Comparison of ENCODE assay signal across 1 cellular context in the genomic region with DNA sequence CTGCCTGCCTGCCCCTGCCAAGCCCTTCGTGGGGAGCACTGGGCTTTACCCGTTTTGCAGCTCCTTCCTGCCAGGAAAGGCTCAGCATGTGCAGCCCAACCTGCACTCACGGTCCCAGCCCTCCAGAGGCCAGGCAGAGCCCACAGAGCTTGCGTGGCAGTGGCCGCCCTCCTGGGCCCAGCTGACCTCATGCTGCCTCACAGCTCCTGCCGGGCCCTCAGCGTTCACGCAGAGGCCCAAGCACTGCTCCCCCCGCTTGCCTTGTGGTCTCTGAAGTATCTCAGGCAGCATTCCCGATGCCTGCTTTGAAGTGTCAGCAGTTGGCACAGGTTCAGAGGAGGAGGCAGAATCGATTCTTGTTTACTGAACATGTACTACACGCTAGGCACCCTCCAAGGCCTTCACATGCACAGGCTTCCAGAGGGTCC.
TF ChIP-seq lines count a peak whose summit lies in the region.

No MANE protein-coding gene starts in this region.

TF ChIP-seq in GM23338, 12 proteins besides CTCF, POLR2A, EP300 and RAD21 (continued from another document):
- TF ChIP-seq EZH2phosphoT487 (IDR thresholded peaks at IDR 0.05; ENCODE audit: unreplicated experiment) (no peak), NANOG (IDR thresholded peaks at IDR 0.05; ENCODE audit: borderline replicate concordance) (no peak), STAT1 (IDR thresholded peaks at IDR 0.05; ENCODE audit: unreplicated experiment) (no peak)
- TF ChIP-seq, protein P1, sequence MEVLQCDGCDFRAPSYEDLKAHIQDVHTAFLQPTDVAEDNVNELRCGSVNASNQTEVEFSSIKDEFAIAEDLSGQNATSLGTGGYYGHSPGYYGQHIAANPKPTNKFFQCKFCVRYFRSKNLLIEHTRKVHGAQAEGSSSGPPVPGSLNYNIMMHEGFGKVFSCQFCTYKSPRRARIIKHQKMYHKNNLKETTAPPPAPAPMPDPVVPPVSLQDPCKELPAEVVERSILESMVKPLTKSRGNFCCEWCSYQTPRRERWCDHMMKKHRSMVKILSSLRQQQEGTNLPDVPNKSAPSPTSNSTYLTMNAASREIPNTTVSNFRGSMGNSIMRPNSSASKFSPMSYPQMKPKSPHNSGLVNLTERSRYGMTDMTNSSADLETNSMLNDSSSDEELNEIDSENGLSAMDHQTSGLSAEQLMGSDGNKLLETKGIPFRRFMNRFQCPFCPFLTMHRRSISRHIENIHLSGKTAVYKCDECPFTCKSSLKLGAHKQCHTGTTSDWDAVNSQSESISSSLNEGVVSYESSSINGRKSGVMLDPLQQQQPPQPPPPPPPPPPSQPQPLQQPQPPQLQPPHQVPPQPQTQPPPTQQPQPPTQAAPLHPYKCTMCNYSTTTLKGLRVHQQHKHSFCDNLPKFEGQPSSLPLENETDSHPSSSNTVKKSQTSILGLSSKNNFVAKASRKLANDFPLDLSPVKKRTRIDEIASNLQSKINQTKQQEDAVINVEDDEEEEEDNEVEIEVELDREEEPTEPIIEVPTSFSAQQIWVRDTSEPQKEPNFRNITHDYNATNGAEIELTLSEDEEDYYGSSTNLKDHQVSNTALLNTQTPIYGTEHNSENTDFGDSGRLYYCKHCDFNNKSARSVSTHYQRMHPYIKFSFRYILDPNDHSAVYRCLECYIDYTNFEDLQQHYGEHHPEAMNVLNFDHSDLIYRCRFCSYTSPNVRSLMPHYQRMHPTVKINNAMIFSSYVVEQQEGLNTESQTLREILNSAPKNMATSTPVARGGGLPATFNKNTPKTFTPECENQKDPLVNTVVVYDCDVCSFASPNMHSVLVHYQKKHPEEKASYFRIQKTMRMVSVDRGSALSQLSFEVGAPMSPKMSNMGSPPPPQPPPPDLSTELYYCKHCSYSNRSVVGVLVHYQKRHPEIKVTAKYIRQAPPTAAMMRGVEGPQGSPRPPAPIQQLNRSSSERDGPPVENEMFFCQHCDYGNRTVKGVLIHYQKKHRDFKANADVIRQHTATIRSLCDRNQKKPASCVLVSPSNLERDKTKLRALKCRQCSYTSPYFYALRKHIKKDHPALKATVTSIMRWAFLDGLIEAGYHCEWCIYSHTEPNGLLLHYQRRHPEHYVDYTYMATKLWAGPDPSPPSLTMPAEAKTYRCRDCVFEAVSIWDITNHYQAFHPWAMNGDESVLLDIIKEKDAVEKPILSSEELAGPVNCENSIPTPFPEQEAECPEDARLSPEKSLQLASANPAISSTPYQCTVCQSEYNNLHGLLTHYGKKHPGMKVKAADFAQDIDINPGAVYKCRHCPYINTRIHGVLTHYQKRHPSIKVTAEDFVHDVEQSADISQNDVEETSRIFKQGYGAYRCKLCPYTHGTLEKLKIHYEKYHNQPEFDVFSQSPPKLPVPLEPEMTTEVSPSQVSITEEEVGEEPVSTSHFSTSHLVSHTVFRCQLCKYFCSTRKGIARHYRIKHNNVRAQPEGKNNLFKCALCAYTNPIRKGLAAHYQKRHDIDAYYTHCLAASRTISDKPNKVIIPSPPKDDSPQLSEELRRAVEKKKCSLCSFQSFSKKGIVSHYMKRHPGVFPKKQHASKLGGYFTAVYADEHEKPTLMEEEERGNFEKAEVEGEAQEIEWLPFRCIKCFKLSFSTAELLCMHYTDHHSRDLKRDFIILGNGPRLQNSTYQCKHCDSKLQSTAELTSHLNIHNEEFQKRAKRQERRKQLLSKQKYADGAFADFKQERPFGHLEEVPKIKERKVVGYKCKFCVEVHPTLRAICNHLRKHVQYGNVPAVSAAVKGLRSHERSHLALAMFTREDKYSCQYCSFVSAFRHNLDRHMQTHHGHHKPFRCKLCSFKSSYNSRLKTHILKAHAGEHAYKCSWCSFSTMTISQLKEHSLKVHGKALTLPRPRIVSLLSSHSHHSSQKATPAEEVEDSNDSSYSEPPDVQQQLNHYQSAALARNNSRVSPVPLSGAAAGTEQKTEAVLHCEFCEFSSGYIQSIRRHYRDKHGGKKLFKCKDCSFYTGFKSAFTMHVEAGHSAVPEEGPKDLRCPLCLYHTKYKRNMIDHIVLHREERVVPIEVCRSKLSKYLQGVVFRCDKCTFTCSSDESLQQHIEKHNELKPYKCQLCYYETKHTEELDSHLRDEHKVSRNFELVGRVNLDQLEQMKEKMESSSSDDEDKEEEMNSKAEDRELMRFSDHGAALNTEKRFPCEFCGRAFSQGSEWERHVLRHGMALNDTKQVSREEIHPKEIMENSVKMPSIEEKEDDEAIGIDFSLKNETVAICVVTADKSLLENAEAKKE (CRISPR knock-in tag; IDR thresholded peaks at IDR 0.05), result no peak
- TF ChIP-seq, protein P2, sequence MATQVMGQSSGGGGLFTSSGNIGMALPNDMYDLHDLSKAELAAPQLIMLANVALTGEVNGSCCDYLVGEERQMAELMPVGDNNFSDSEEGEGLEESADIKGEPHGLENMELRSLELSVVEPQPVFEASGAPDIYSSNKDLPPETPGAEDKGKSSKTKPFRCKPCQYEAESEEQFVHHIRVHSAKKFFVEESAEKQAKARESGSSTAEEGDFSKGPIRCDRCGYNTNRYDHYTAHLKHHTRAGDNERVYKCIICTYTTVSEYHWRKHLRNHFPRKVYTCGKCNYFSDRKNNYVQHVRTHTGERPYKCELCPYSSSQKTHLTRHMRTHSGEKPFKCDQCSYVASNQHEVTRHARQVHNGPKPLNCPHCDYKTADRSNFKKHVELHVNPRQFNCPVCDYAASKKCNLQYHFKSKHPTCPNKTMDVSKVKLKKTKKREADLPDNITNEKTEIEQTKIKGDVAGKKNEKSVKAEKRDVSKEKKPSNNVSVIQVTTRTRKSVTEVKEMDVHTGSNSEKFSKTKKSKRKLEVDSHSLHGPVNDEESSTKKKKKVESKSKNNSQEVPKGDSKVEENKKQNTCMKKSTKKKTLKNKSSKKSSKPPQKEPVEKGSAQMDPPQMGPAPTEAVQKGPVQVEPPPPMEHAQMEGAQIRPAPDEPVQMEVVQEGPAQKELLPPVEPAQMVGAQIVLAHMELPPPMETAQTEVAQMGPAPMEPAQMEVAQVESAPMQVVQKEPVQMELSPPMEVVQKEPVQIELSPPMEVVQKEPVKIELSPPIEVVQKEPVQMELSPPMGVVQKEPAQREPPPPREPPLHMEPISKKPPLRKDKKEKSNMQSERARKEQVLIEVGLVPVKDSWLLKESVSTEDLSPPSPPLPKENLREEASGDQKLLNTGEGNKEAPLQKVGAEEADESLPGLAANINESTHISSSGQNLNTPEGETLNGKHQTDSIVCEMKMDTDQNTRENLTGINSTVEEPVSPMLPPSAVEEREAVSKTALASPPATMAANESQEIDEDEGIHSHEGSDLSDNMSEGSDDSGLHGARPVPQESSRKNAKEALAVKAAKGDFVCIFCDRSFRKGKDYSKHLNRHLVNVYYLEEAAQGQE (IDR thresholded peaks at IDR 0.05; ENCODE audit: unreplicated experiment), result no peak
